ENCODE assay signal across 9 cellular contexts in genomic region chr19:2424686-2425621, GRCh38. TPM values are rescaled to one million over a fixed set of nuclear protein-coding genes. Genes with fewer than 3 reads are reported as not detected.
DNase-seq lines count a peak whose midpoint lies in the region; ATAC-seq, FAIRE-seq and TF ChIP-seq lines count a peak whose summit lies in the region.
"Had no signal": no experiment of that assay in that cellular context is flagged by ENCODE, and none has a peak within 500 bp of the region (broad histone marks: within the 10 kb centered on the region; RNA-seq: fewer than 3 reads in every experiment).

No MANE protein-coding gene starts in this region.

- H3K36me3 Mint-ChIP-seq in Caco-2 (ENCODE audit: insufficient read depth, unreplicated experiment) = peaks cover 42% of the 10 kb centered on the region

- H3K27me3 ChIP-seq in Caco-2 (replicated peaks; ENCODE audit: control insufficient read depth, insufficient read depth, low read length) (no peaks in the 10 kb centered on the region), PC-3 (ENCODE audit: low read length) (no peaks in the 10 kb centered on the region), ovary (no peaks in the 10 kb centered on the region)
- H3K27me3 ChIP-seq: neutrophil had no signal

- no peaks in the 10 kb centered on the region for H3K9me3 Mint-ChIP-seq in Caco-2 (ENCODE audit: unreplicated experiment)

- H3K9ac ChIP-seq in PC-3 (ENCODE audit: low read length) (peak overlapping the region; percentile 100; the same call in 1 of the 2 replicates), kidney (ENCODE audit: low read length in 2 of 2) (no peak overlapping the region)

- peaks cover 4% of the 10 kb centered on the region for H3F3A ChIP-seq in PC-3 (ENCODE audit: low read length, unreplicated experiment)

- DNase-seq in Caco-2 (no peak), PC-3 (peak; percentile 66), fibroblast of the conjunctiva (ENCODE audit: low read depth) (peak; percentile 57), ovary (peak; percentile 57 to 78 (median 61)), SIG-M5 treated with dmso at 0.1 percent for 504 hours (lab: John Stamatoyannopoulos, UW; ENCODE audit: unreplicated experiment) (no peak), dedifferentiated amniotic fluid mesenchymal stem cell (ENCODE audit: extremely low spot score) (no peak), kidney (no peak)

- H3K79me2 ChIP-seq in PC-3 (ENCODE audit: low read length) = peaks cover 35% of the 10 kb centered on the region

- H3K4me3 ChIP-seq in Caco-2 (ENCODE audit: low read depth, low read length) (no peak overlapping the region), PC-3 (ENCODE audit: low read length) (peak overlapping the region; percentile 97), ovary (peak overlapping the region; percentile 11), kidney (ENCODE audit: low read length in 2 of 2) (no peak overlapping the region)

- H3K4me3 Mint-ChIP-seq in Caco-2 (ENCODE audit: unreplicated experiment) = peak overlapping the region; percentile 27

- peaks cover 2% of the 10 kb centered on the region; the same call in 1 of the 2 replicates for H3K36me3 ChIP-seq in Caco-2 (ENCODE audit: control insufficient read depth, insufficient read depth, low read length)
- no peaks in the 10 kb centered on the region for H3K36me3 ChIP-seq in PC-3 (ENCODE audit: low read depth, low read length)
- H3K36me3 ChIP-seq in ovary = no peaks in the 10 kb centered on the region
- H3K36me3 ChIP-seq in kidney (ENCODE audit: control insufficient read depth in 1 of 2, insufficient read depth in 2 of 2, low read length in 2 of 2) = no peaks in the 10 kb centered on the region
- H3K36me3 ChIP-seq: neutrophil had no signal

- BruUV-seq in Caco-2 (replicated peaks; lab: Mats Ljungman, UMichigan) (no TSS peak), PC-3 (replicated peaks; lab: Mats Ljungman, UMichigan) (no TSS peak)

- 17 to 20% (median 18%) methylated on average over 41 to 101 of the region's 101 CpGs for WGBS in ovary, 3 donors

- ATAC-seq in PC-3 = peak; percentile 60
- ATAC-seq in GM21576 (IDR thresholded peaks at IDR 0.05; ENCODE audit: unreplicated experiment) = no peak

- no peaks in the 10 kb centered on the region for H3K9me2 ChIP-seq in PC-3 (replicated peaks; ENCODE audit: low read length)

- H4K20me1 ChIP-seq in PC-3 (ENCODE audit: low read length) = 0 out of 2 replicates have a peak, but pooled peaks cover 5% of the 10 kb centered on the region

- no peak for TF ChIP-seq EP300 in ovary (IDR thresholded peaks at IDR 0.05)

- H3K9me3 ChIP-seq in Caco-2 (no peaks in the 10 kb centered on the region), PC-3 (ENCODE audit: low read length) (no peaks in the 10 kb centered on the region), ovary (no peaks in the 10 kb centered on the region), kidney (ENCODE audit: control insufficient read depth in 1 of 2, low read length in 2 of 2) (no peaks in the 10 kb centered on the region)
- H3K9me3 ChIP-seq: neutrophil had no signal

- no peaks in the 10 kb centered on the region for H3K27me3 Mint-ChIP-seq in Caco-2 (ENCODE audit: insufficient read depth, unreplicated experiment)

- no peak for TF ChIP-seq POLR2A in ovary (IDR thresholded peaks at IDR 0.05)

- POLR2A ChIA-PET in Caco-2 (lab: Charles Lee) = no interaction called here
- POLR2A ChIA-PET in PC-3 (lab: Charles Lee; ENCODE audit: unreplicated experiment) = no interaction called here

- no peak overlapping the region for H2AFZ ChIP-seq in PC-3 (ENCODE audit: low read length)

- H3K4me1 Mint-ChIP-seq in Caco-2 (ENCODE audit: low read depth, unreplicated experiment) = peaks cover 5% of the 10 kb centered on the region

- CTCF ChIA-PET in Caco-2 (lab: Charles Lee) (interaction anchor here (0.6 kb wide), 1 partner anchor 31 kb away, joined by 3 read pairs; no protein-coding TSS in a partner anchor), PC-3 (lab: Charles Lee) (no interaction called here)

- no peak overlapping the region for H3K27ac Mint-ChIP-seq in Caco-2 (ENCODE audit: unreplicated experiment)

- H3K27ac ChIP-seq in PC-3 (ENCODE audit: low read length) (peak overlapping the region; percentile 96; the same call in 1 of the 2 replicates), ovary (peak overlapping the region; percentile 25 to 77), kidney (ENCODE audit: low read depth in 2 of 2, low read length in 2 of 2) (no peak overlapping the region)
- H3K27ac ChIP-seq: neutrophil had no signal

- intact Hi-C loops in Caco-2 (cut with micrococcal nuclease; ENCODE audit: unreplicated experiment) = no loop called here
- intact Hi-C loops in PC-3 (cut with micrococcal nuclease) = no loop called here
- intact Hi-C loops in ovary (cut with DNase I) = no loop called here
- intact Hi-C loops in kidney (cut with DNase I) = no loop called here

- FAIRE-seq in kidney (lab: Jason Lieb, UNC) = no peak

- peaks cover 20% of the 10 kb centered on the region for H3K4me1 ChIP-seq in Caco-2
- H3K4me1 ChIP-seq in PC-3 (ENCODE audit: insufficient read depth, low read length) = peaks cover 12% of the 10 kb centered on the region; the same call in 1 of the 2 replicates
- H3K4me1 ChIP-seq in ovary (ENCODE audit: insufficient read depth) = peaks cover 26% of the 10 kb centered on the region
- H3K4me1 ChIP-seq in kidney (ENCODE audit: control insufficient read depth in 1 of 2, insufficient read depth in 1 of 2, low read depth in 1 of 2, low read length in 2 of 2) = peaks cover 8 to 11% of the 10 kb centered on the region in 2 donors

- peak overlapping the region; percentile 99 for H3K4me2 ChIP-seq in PC-3 (ENCODE audit: low read length)

- TF ChIP-seq CTCF in Caco-2 (IDR thresholded peaks at IDR 0.05; ENCODE audit: insufficient read depth in 1 of 2, low read depth in 1 of 2, low read length in 1 of 2, severe bottlenecking in 1 of 2, unreplicated experiment in 1 of 2) (no peak), PC-3 (conservative IDR thresholded peaks at IDR 0.05; ENCODE audit: low read depth, low read length) (peak; percentile 34; the same call in 1 of the 2 replicates), ovary (IDR thresholded peaks at IDR 0.05) (peak in 1 of 3 donors; percentile 22), kidney (IDR thresholded peaks at IDR 0.05; ENCODE audit: borderline replicate concordance, extremely low read depth, insufficient read depth) (no peak)

RNA-seq across cellular contexts. Expression of gene TIMM13, which starts 2.4 kb away (rescaled TPM):
- total RNA-seq in Caco-2 (2022) (200 and 217 TPM in 2 replicates), PC-3 (2014; rRNA removed) (129 and 131 TPM in 2 replicates), ovary (10 to 100 TPM; 19.3 to 72.3 (median 61.6) TPM), kidney (69.7 TPM)
- polyA plus RNA-seq in ovary (10 to 100 TPM in 1 of 2 donors, 1 to 10 TPM in 1; 2.7 to 46.1 TPM), kidney (ENCODE audit: insufficient read depth, low read depth, low replicate concordance) (188 TPM)

RNA-seq across cellular contexts. Expression of gene LMNB2, which starts 31.8 kb away (rescaled TPM):
- total RNA-seq in Caco-2 (2022) (128 and 130 TPM in 2 replicates), PC-3 (2014; rRNA removed) (220 and 327 TPM in 2 replicates), ovary (10 to 100 TPM in 6 of 7 donors, 1 to 10 TPM in 1; 8.0 to 40.9 (median 25.6) TPM), kidney (27.6 TPM)
- polyA plus RNA-seq in ovary (10 to 100 TPM; 15.3 to 17.4 TPM), kidney (ENCODE audit: insufficient read depth, low read depth, low replicate concordance) (9.0 TPM)

RNA-seq across cellular contexts. Expression of gene GADD45B, which starts 51.0 kb away (rescaled TPM):
- 20.2 and 23.8 TPM in 2 replicates for total RNA-seq in Caco-2 (2022)
- 137 and 154 TPM in 2 replicates for total RNA-seq in PC-3 (2014; rRNA removed)
- total RNA-seq in ovary = 100 to 1,000 TPM in 2 of 7 donors, 10 to 100 TPM in 5; 47.0 to 414 (median 73.9) TPM
- polyA plus RNA-seq in ovary = 100 to 1,000 TPM in 1 of 2 donors, 10 to 100 TPM in 1; 17.8 to 120 TPM
- 88.5 TPM for total RNA-seq in kidney
- polyA plus RNA-seq in kidney (ENCODE audit: insufficient read depth, low read depth, low replicate concordance) = 149 TPM

Comparison
In these comparisons a context has a peak if more than half of its experiments do, and no peak if none do; other contexts are left out.
1. DNase-seq: peak in PC-3 (single experiment), fibroblast of the conjunctiva (single experiment) and ovary (5 of 5); none in Caco-2 (0 of 2), SIG-M5 treated with dmso at 0.1 percent for 504 hours (single experiment), dedifferentiated amniotic fluid mesenchymal stem cell (single experiment) and kidney (single experiment).
2. H3K4me3 ChIP-seq: peak in PC-3 (single experiment) and ovary (single experiment); none in Caco-2 (single experiment) and kidney (0 of 2).
3. H3K27ac ChIP-seq: peak in PC-3 (single experiment) and ovary (2 of 2); none in kidney (0 of 2).